ENCODE assay signal across 14 cellular contexts in genomic region chr12:52287816-52288785, GRCh38. TPM values are rescaled to one million over a fixed set of nuclear protein-coding genes. Genes with fewer than 3 reads are reported as not detected.
DNase-seq lines count a peak whose midpoint lies in the region; ATAC-seq and TF ChIP-seq lines count a peak whose summit lies in the region.
"Not testable (repeated sequence)": the region's sequence is repeated elsewhere in the genome, so short reads cannot be mapped to it uniquely, and the experiment has no call there.
"Had no signal": no experiment of that assay in that cellular context is flagged by ENCODE, and none has a peak within 500 bp of the region (broad histone marks: within the 10 kb centered on the region; RNA-seq: fewer than 3 reads in every experiment).

No MANE protein-coding gene starts in this region.

- H3K18ac ChIP-seq in neuronal stem cell (ENCODE audit: low read length) = not testable (repeated sequence)

- H3K79me1 ChIP-seq in neuronal stem cell (ENCODE audit: low read depth, low read length) = not testable (repeated sequence)

- H2BK15ac ChIP-seq in neuronal stem cell (ENCODE audit: low read length) = not testable (repeated sequence)

- ATAC-seq in GM18858 (IDR thresholded peaks at IDR 0.05; ENCODE audit: unreplicated experiment) (peak; percentile 62), GM21360 (IDR thresholded peaks at IDR 0.05; ENCODE audit: unreplicated experiment) (peak; percentile 75), HG02678 (IDR thresholded peaks at IDR 0.05; ENCODE audit: unreplicated experiment) (peak; percentile 95), HG03442 (IDR thresholded peaks at IDR 0.05; ENCODE audit: unreplicated experiment) (peak; percentile 60), RWPE2 (ENCODE audit: low read depth) (peak; percentile 37)

- TSS peak; percentile 20 for BruUV-seq in mammary epithelial cell (replicated peaks; lab: Mats Ljungman, UMichigan)

- not testable (repeated sequence) for H3K9me3 ChIP-seq in CD8-positive, alpha-beta memory T cell (ENCODE audit: low read length); RWPE2 (ENCODE audit: severe bottlenecking); mammary epithelial cell (replicated peaks; ENCODE audit: insufficient read depth, low read length); neuronal stem cell (replicated peaks in 1 of 2; ENCODE audit: control insufficient read depth in 2 of 2, insufficient read depth in 1 of 2, low read depth in 1 of 2, low read length in 2 of 2)

- peaks cover 9 to 16% of the 10 kb centered on the region in 2 donors for H3K27me3 Mint-ChIP-seq in CD8-positive, alpha-beta memory T cell

- POLR2A ChIA-PET in CD8-positive, alpha-beta memory T cell (lab: Charles Lee) = not testable (repeated sequence)

- not testable (repeated sequence) for H3K4ac ChIP-seq in neuronal stem cell (ENCODE audit: low read length)

- DNase-seq in CD8-positive, alpha-beta memory T cell; neuronal stem cell (ENCODE audit: low spot score): not testable (repeated sequence)
- peak; percentile 36 for DNase-seq in RWPE2 (ENCODE audit: low spot score)
- DNase-seq in mammary epithelial cell = peak; percentile 66

- peak overlapping the region; percentile 15 for H3K4me2 ChIP-seq in mammary epithelial cell (ENCODE audit: insufficient read depth, low read depth, low read length)
- not testable (repeated sequence) for H3K4me2 ChIP-seq in neuronal stem cell (ENCODE audit: insufficient read depth, low read length, poor library complexity, severe bottlenecking)

- not testable (repeated sequence) for H3K14ac ChIP-seq in neuronal stem cell (ENCODE audit: low read length)

- peak overlapping the region; percentile 43 for H4K91ac ChIP-seq in neuronal stem cell (ENCODE audit: low read depth, low read length, poor library complexity)

- peak overlapping the region in 4 of 7 donors; percentile 2 to 45 (median 25) for H3K4me3 Mint-ChIP-seq in CD8-positive, alpha-beta memory T cell

- H2BK12ac ChIP-seq in neuronal stem cell (ENCODE audit: low read length) = not testable (repeated sequence)

- not testable (repeated sequence) for H4K20me1 ChIP-seq in mammary epithelial cell (ENCODE audit: insufficient read depth, low read length)

- H2BK5ac ChIP-seq in neuronal stem cell (ENCODE audit: low read length) = not testable (repeated sequence)

- not testable (repeated sequence) for H3K79me2 ChIP-seq in mammary epithelial cell (ENCODE audit: insufficient read depth, low read length)

- not testable (repeated sequence) for H3K4me1 Mint-ChIP-seq in CD8-positive, alpha-beta memory T cell

- not testable (repeated sequence) for H4K8ac ChIP-seq in neuronal stem cell (ENCODE audit: low read depth, low read length)

- 73% methylated on average over 16 of the region's 17 CpGs for WGBS in mammary epithelial cell (ENCODE audit: low coverage, missing lambda C conversion rate)
- no CpG with 5 or more reads among the region's 17 CpGs for WGBS in neuronal stem cell (ENCODE audit: extremely low coverage in 2 of 2, insufficient read length in 2 of 2, insufficient replicate concordance in 1 of 2), 2 donors

- intact Hi-C loops in mammary epithelial cell (cut with micrococcal nuclease) = not testable (repeated sequence)

- TF ChIP-seq CTCF in RWPE2 (IDR thresholded peaks at IDR 0.05; ENCODE audit: poor library complexity, severe bottlenecking); mammary epithelial cell (conservative IDR thresholded peaks at IDR 0.05 in 1 of 2, IDR thresholded peaks at IDR 0.05 in 1 of 2; ENCODE audit: extremely low read depth in 1 of 2, insufficient read depth in 1 of 2, low read depth in 1 of 2, low read length in 2 of 2): not testable (repeated sequence)

- H3K23ac ChIP-seq in neuronal stem cell (ENCODE audit: low read depth, low read length, poor library complexity) = not testable (repeated sequence)

- H3K27me3 ChIP-seq in CD8-positive, alpha-beta memory T cell (ENCODE audit: insufficient read depth, low read length, poor library complexity, severe bottlenecking); RWPE2 (ENCODE audit: insufficient read depth, poor library complexity, severe bottlenecking); mammary epithelial cell (ENCODE audit: insufficient read depth, low read length); neuronal stem cell (ENCODE audit: control insufficient read depth in 3 of 3, insufficient read depth in 3 of 3, low read depth in 1 of 3, low read length in 3 of 3): not testable (repeated sequence)

- dilution Hi-C loops in mammary epithelial cell (cut with HindIII; ENCODE audit: low sequenced_read_pairs) = loop anchor here (5.0 kb wide), 1 partner anchor 39 kb away; no protein-coding TSS in a partner anchor

- H3K36me3 ChIP-seq in CD8-positive, alpha-beta memory T cell (ENCODE audit: insufficient read depth, low read length); RWPE2 (ENCODE audit: low read depth); mammary epithelial cell (ENCODE audit: insufficient read depth, low read length); neuronal stem cell (replicated peaks in 1 of 2; ENCODE audit: control insufficient read depth in 2 of 2, insufficient read depth in 2 of 2, low read length in 2 of 2): not testable (repeated sequence)

- peak overlapping the region in 2 of 8 donors; percentile 29 to 34 for H3K27ac Mint-ChIP-seq in CD8-positive, alpha-beta memory T cell

- in situ Hi-C loops in mammary epithelial cell (cut with MboI; ENCODE audit: low sequenced_read_pairs in 2 of 2) = not testable (repeated sequence)

- not testable (repeated sequence) for H3K27ac ChIP-seq in CD8-positive, alpha-beta memory T cell (ENCODE audit: low read depth, low read length); mammary epithelial cell (ENCODE audit: insufficient read depth, low read depth, low read length); neuronal stem cell (replicated peaks; ENCODE audit: low read length)
- peak overlapping the region; percentile 99 for H3K27ac ChIP-seq in RWPE2 (ENCODE audit: poor library complexity, severe bottlenecking)

- H2BK120ac ChIP-seq in neuronal stem cell (ENCODE audit: low read depth, low read length) = not testable (repeated sequence)

- H3K4me3 ChIP-seq in CD8-positive, alpha-beta memory T cell (ENCODE audit: low read length); mammary epithelial cell (replicated peaks in 1 of 3; ENCODE audit: insufficient read depth in 1 of 3, low read depth in 2 of 3, low read length in 3 of 3): not testable (repeated sequence)
- H3K4me3 ChIP-seq in RWPE2 (ENCODE audit: severe bottlenecking) = peak overlapping the region; percentile 15
- H3K4me3 ChIP-seq in neuronal stem cell (ENCODE audit: low read length in 2 of 2) = peak overlapping the region in 1 of 2 donors; percentile 50

- CTCF ChIA-PET in CD8-positive, alpha-beta memory T cell (lab: Charles Lee) = interaction anchor here (1.0 kb wide), 1 partner anchor 8 kb away, joined by 4 read pairs; no protein-coding TSS in a partner anchor
- CTCF ChIA-PET in mammary epithelial cell (lab: Charles Lee; ENCODE audit: low non-redundant PET) = interaction anchor here (0.6 kb wide), 1 partner anchor 102 kb away, joined by 4 read pairs; no protein-coding TSS in a partner anchor

- not testable (repeated sequence) for H2AK5ac ChIP-seq in neuronal stem cell (ENCODE audit: low read depth, low read length)

- H2AFZ ChIP-seq in mammary epithelial cell (ENCODE audit: low read depth, low read length) = peak overlapping the region; percentile 55
- H2AFZ ChIP-seq in neuronal stem cell (ENCODE audit: low read length) = not testable (repeated sequence)

- not testable (repeated sequence) for H3K4me1 ChIP-seq in CD8-positive, alpha-beta memory T cell (ENCODE audit: insufficient read depth, low read length); neuronal stem cell (ENCODE audit: control insufficient read depth in 2 of 2, insufficient read depth in 1 of 2, low read depth in 1 of 2, low read length in 2 of 2)
- peaks cover 23% of the 10 kb centered on the region for H3K4me1 ChIP-seq in RWPE2 (ENCODE audit: insufficient read depth, poor library complexity, severe bottlenecking)
- H3K4me1 ChIP-seq in mammary epithelial cell (ENCODE audit: insufficient read depth, low read length) = peaks cover 38% of the 10 kb centered on the region

- not testable (repeated sequence) for H3K9ac ChIP-seq in mammary epithelial cell (ENCODE audit: insufficient read depth, low read length); neuronal stem cell (ENCODE audit: low read depth, low read length, poor library complexity)

- not testable (repeated sequence) for H3K36me3 Mint-ChIP-seq in CD8-positive, alpha-beta memory T cell

- not testable (repeated sequence) for H3K9me3 Mint-ChIP-seq in CD8-positive, alpha-beta memory T cell

RNA-seq across cellular contexts. Expression of gene KRT81, which starts 3.2 kb away (rescaled TPM):
- total RNA-seq in CD8-positive, alpha-beta memory T cell = not detected
- polyA plus RNA-seq in CD8-positive, alpha-beta memory T cell = not detected
- total RNA-seq in mammary epithelial cell = 100 to 1,000 TPM; 176 to 903 TPM
- polyA plus RNA-seq in mammary epithelial cell = 90.5 TPM
- polyA minus RNA-seq in mammary epithelial cell = 21.9 TPM
- polyA plus RNA-seq in neuronal stem cell (2013, experiment 1 of 2) = 0.03 TPM
- not detected for polyA plus RNA-seq in neuronal stem cell (2013, experiment 2 of 2)
- total RNA-seq: ascending aorta; CD8-positive, alpha-beta T cell; G401; occipital lobe had no signal

RNA-seq across cellular contexts. Expression of gene KRT86, which starts 13.7 kb away (rescaled TPM):
- total RNA-seq in CD8-positive, alpha-beta memory T cell = under 1 TPM in 1 of 2 experiments, not detected in 1; 0.31 TPM
- not detected for polyA plus RNA-seq in CD8-positive, alpha-beta memory T cell
- total RNA-seq in mammary epithelial cell = 10 to 100 TPM in 1 of 2 donors, 1 to 10 TPM in 1; 6.3 to 34.9 TPM
- polyA plus RNA-seq in mammary epithelial cell = 8.6 TPM
- polyA minus RNA-seq in mammary epithelial cell = 0.72 TPM
- 0.06 TPM for polyA plus RNA-seq in neuronal stem cell (2013, experiment 1 of 2)
- 0.08 TPM for polyA plus RNA-seq in neuronal stem cell (2013, experiment 2 of 2)
- total RNA-seq: G401, sigmoid colon had no signal

RNA-seq across cellular contexts. Expression of gene KRT83, which starts 33.1 kb away (rescaled TPM):
- total RNA-seq in CD8-positive, alpha-beta memory T cell = not detected
- polyA plus RNA-seq in CD8-positive, alpha-beta memory T cell = not detected
- 1 to 10 TPM in 1 of 2 donors, not detected in 1; 9.0 TPM for total RNA-seq in mammary epithelial cell
- polyA plus RNA-seq in mammary epithelial cell = 0.07 TPM
- not detected for polyA minus RNA-seq in mammary epithelial cell
- not detected for polyA plus RNA-seq in neuronal stem cell (2013, experiment 1 of 2)
- polyA plus RNA-seq in neuronal stem cell (2013, experiment 2 of 2) = not detected
- total RNA-seq: ascending aorta; CD8-positive, alpha-beta T cell; esophagus muscularis mucosa; occipital lobe; sigmoid colon had no signal
- polyA plus RNA-seq: sigmoid colon had no signal

RNA-seq across cellular contexts. Expression of gene KRT7, which starts 55.1 kb away (rescaled TPM):
- total RNA-seq in CD8-positive, alpha-beta memory T cell = 1 to 10 TPM; 3.2 to 5.6 TPM
- polyA plus RNA-seq in CD8-positive, alpha-beta memory T cell = not detected
- total RNA-seq in mammary epithelial cell = 1,000 to 10,000 TPM; 2,215 to 3,387 TPM
- polyA plus RNA-seq in mammary epithelial cell = 3,281 TPM
- polyA minus RNA-seq in mammary epithelial cell = 4,390 TPM
- 0.24 TPM for polyA plus RNA-seq in neuronal stem cell (2013, experiment 1 of 2)
- 0.18 TPM for polyA plus RNA-seq in neuronal stem cell (2013, experiment 2 of 2)
- total RNA-seq: CD8-positive, alpha-beta T cell; G401; occipital lobe had no signal

Comparison
In these comparisons a context has a peak if more than half of its experiments do, and no peak if none do; other contexts are left out.
1. ATAC-seq: peak in every context shown above with its lines; median percentile 95 in HG02678; 75 in GM21360; 62 in GM18858; 60 in HG03442; 37 in RWPE2.
2. RNA of gene KRT81, which starts 3.2 kb away (total RNA-seq): 176 to 903 TPM in mammary epithelial cell; not detected in CD8-positive, alpha-beta memory T cell; every median in the first group is over 100 times any median in the second.
3. RNA of gene KRT86, which starts 13.7 kb away (total RNA-seq): 6.3 to 34.9 TPM in mammary epithelial cell; 0.31 TPM in CD8-positive, alpha-beta memory T cell; every median in the first group is over 4 times any median in the second.